ENCODE assay signal across 8 cellular contexts in genomic region chr2:95159690-95160449, GRCh38. TPM values are rescaled to one million over a fixed set of nuclear protein-coding genes. Genes with fewer than 3 reads are reported as not detected.
A peak's percentile ranks its signal among the peaks of the same experiment; 100 is the strongest.
DNase-seq lines count a peak whose midpoint lies in the region; ATAC-seq and TF ChIP-seq lines count a peak whose summit lies in the region.

Gene ZNF514, minus strand, starts transcription at chr2:95159848. Its CDS starts 6,595 bp downstream, at chr2:95153253.

- CTCF ChIA-PET in activated CD8-positive, alpha-beta T cell treated with anti-CD3 and anti-CD28 coated beads, Interleukin-2, amount 10 ng/mL, durations not matched to agents 7 days and 5 days (lab: Charles Lee): interaction anchor here (0.8 to 3.1 kb wide), 6 partner anchors 9 to 137 kb away, joined by 3 to 14 read pairs (median 4); no protein-coding TSS in a partner anchor

- POLR2A ChIA-PET in activated CD8-positive, alpha-beta T cell treated with anti-CD3 and anti-CD28 coated beads, Interleukin-2, amount 10 ng/mL, durations not matched to agents 7 days and 5 days (lab: Charles Lee): interaction anchor here (1.1 to 2.9 kb wide), 4 partner anchors 36 to 137 kb away, joined by 3 to 13 read pairs (median 3); partner anchors contain the start of gene MRPS5

- peaks cover 7% of the 10 kb centered on the region for H3K4me1 ChIP-seq in effector memory CD4-positive, alpha-beta T cell (ENCODE audit: control insufficient read depth, insufficient read depth, low read length, poor library complexity, severe bottlenecking)

- H3K4me3 ChIP-seq in effector memory CD4-positive, alpha-beta T cell (ENCODE audit: insufficient read depth, low read depth, low read length, poor library complexity, severe bottlenecking): peak within 1 kb of the TSS; percentile 79

- H3K36me3 ChIP-seq in effector memory CD4-positive, alpha-beta T cell (ENCODE audit: control insufficient read depth, insufficient read depth, low read length): peaks cover 2% of the 10 kb centered on the region

- peak within 1 kb of the TSS; percentile 63 for H3K27ac ChIP-seq in effector memory CD4-positive, alpha-beta T cell (ENCODE audit: insufficient read depth, low read length, poor library complexity, severe bottlenecking)

- no peak for TF ChIP-seq CTCF in AG09319 (IDR thresholded peaks at IDR 0.05; ENCODE audit: low read depth, low read length)

- no peaks in the 10 kb centered on the region for H3K27me3 ChIP-seq in effector memory CD4-positive, alpha-beta T cell (replicated peaks; ENCODE audit: control insufficient read depth, insufficient read depth, low read length, poor library complexity, severe bottlenecking)

- H3K9me3 ChIP-seq in effector memory CD4-positive, alpha-beta T cell (ENCODE audit: control insufficient read depth, low read length): peaks cover 6% of the 10 kb centered on the region

- H3K36me3 Mint-ChIP-seq in activated CD8-positive, alpha-beta T cell treated with anti-CD3 and anti-CD28 coated beads, Interleukin-2, amount 10 ng/mL, durations not matched to agents 7 days and 5 days (ENCODE audit: low read depth): peaks cover 31% of the 10 kb centered on the region

- H3K9me3 Mint-ChIP-seq in activated CD8-positive, alpha-beta T cell treated with anti-CD3 and anti-CD28 coated beads, Interleukin-2, amount 10 ng/mL, durations not matched to agents 7 days and 5 days (ENCODE audit: insufficient read depth): peaks cover 12% of the 10 kb centered on the region

- DNase-seq in AG09319 (ENCODE audit: extremely low read depth, low read depth) (peak; percentile 28), NCI-H69 (lab: John Stamatoyannopoulos, UW) (peak; percentile 82), medulla oblongata (ENCODE audit: extremely low spot score) (peak; percentile 83)
- peak; percentile 81 for DNase-seq in activated CD8-positive, alpha-beta T cell treated with anti-CD3 and anti-CD28 coated beads, Interleukin-2, amount 10 ng/mL, durations not matched to agents 7 days and 5 days
- peak; percentile 66 to 72 (median 72) for DNase-seq in effector memory CD4-positive, alpha-beta T cell
- DNase-seq in stimulated activated CD4-positive, alpha-beta T cell treated with anti-CD3 and anti-CD28 coated beads, TNF-alpha, amount 100 ng/mL, for 24 hours (ENCODE audit: low read depth in 3 of 3): peak; percentile 41 to 68 (median 59)

- H3K4me1 Mint-ChIP-seq in activated CD8-positive, alpha-beta T cell treated with anti-CD3 and anti-CD28 coated beads, Interleukin-2, amount 10 ng/mL, durations not matched to agents 7 days and 5 days (ENCODE audit: low read depth): peaks cover 28% of the 10 kb centered on the region

- peak within 1 kb of the TSS; percentile 90 for H3K27ac Mint-ChIP-seq in activated CD8-positive, alpha-beta T cell treated with anti-CD3 and anti-CD28 coated beads, Interleukin-2, amount 10 ng/mL, durations not matched to agents 7 days and 5 days

- peak within 1 kb of the TSS; percentile 82 for H3K4me3 Mint-ChIP-seq in activated CD8-positive, alpha-beta T cell treated with anti-CD3 and anti-CD28 coated beads, Interleukin-2, amount 10 ng/mL, durations not matched to agents 7 days and 5 days

- ATAC-seq in GM19035 (IDR thresholded peaks at IDR 0.05; ENCODE audit: unreplicated experiment) (peak; percentile 89), HG03175 (IDR thresholded peaks at IDR 0.05; ENCODE audit: unreplicated experiment) (peak; percentile 91)
- peak; percentile 93 for ATAC-seq in activated CD8-positive, alpha-beta T cell treated with anti-CD3 and anti-CD28 coated beads, Interleukin-2, amount 10 ng/mL, durations not matched to agents 7 days and 5 days

- no peaks in the 10 kb centered on the region for H3K27me3 Mint-ChIP-seq in activated CD8-positive, alpha-beta T cell treated with anti-CD3 and anti-CD28 coated beads, Interleukin-2, amount 10 ng/mL, durations not matched to agents 7 days and 5 days (ENCODE audit: low read depth)

RNA-seq across cellular contexts. Expression of gene ZNF514, which starts in this region (rescaled TPM):
- total RNA-seq in activated CD8-positive, alpha-beta T cell treated with anti-CD3 and anti-CD28 coated beads, Interleukin-2, amount 10 ng/mL, durations not matched to agents 7 days and 5 days: 10 to 100 TPM; 16.3 to 17.4 TPM

Comparison
In these comparisons a context has a peak if more than half of its experiments do, and no peak if none do; other contexts are left out.
1. Peak in every context shown above with its lines: DNase-seq, ATAC-seq, H3K4me3 ChIP-seq and H3K27ac ChIP-seq.
2. DNase-seq: peak in every context shown above with its lines; median percentile 83 in medulla oblongata; 82 in NCI-H69; 81 in activated CD8-positive, alpha-beta T cell treated with anti-CD3 and anti-CD28 coated beads, Interleukin-2, amount 10 ng/mL, durations not matched to agents 7 days and 5 days; 72 in effector memory CD4-positive, alpha-beta T cell; 59 in stimulated activated CD4-positive, alpha-beta T cell treated with anti-CD3 and anti-CD28 coated beads, TNF-alpha, amount 100 ng/mL, for 24 hours; 28 in AG09319.